Comparison of ENCODE assay signal across 11 cellular contexts in genomic region chr14:104686624-104687517, GRCh38. TPM values are rescaled to one million over a fixed set of nuclear protein-coding genes. Genes with fewer than 3 reads are reported as not detected.
DNase-seq lines count a peak whose midpoint lies in the region; ATAC-seq, FAIRE-seq and TF ChIP-seq lines count a peak whose summit lies in the region.
"Had no signal": no experiment of that assay in that cellular context is flagged by ENCODE, and none has a peak within 500 bp of the region (broad histone marks: within the 10 kb centered on the region; RNA-seq: fewer than 3 reads in every experiment).

No MANE protein-coding gene starts in this region.

- peaks cover 17 to 32% (median 21%) of the 10 kb centered on the region in 3 donors for H3K4me1 Mint-ChIP-seq in IgD-negative memory B cell
- peaks cover 42% of the 10 kb centered on the region for H3K4me1 Mint-ChIP-seq in activated T-helper 1 cell treated with anti-CD3 and anti-CD28 coated beads, Interleukin-12 subunit alpha, Interleukin-12 subunit beta, Interleukin-2, Interleukin-4 antibody, amounts not matched to agents 30 ng/mL and 10 ng/mL and 1 ng/mL, durations not matched to agents 14 hours and 24 hours and 36 hours (ENCODE audit: low read depth)

- no peak for TF ChIP-seq CTCF in kidney (IDR thresholded peaks at IDR 0.05; ENCODE audit: borderline replicate concordance, extremely low read depth, insufficient read depth)

- H3K36me3 Mint-ChIP-seq in IgD-negative memory B cell, result no peaks in the 10 kb centered on the region
- no peaks in the 10 kb centered on the region for H3K36me3 Mint-ChIP-seq in activated T-helper 1 cell treated with anti-CD3 and anti-CD28 coated beads, Interleukin-12 subunit alpha, Interleukin-12 subunit beta, Interleukin-2, Interleukin-4 antibody, amounts not matched to agents 30 ng/mL and 10 ng/mL and 1 ng/mL, durations not matched to agents 14 hours and 24 hours and 36 hours (ENCODE audit: low read depth)

- no peaks in the 10 kb centered on the region for H3K27me3 Mint-ChIP-seq in IgD-negative memory B cell
- peaks cover 4% of the 10 kb centered on the region for H3K27me3 Mint-ChIP-seq in activated T-helper 1 cell treated with anti-CD3 and anti-CD28 coated beads, Interleukin-12 subunit alpha, Interleukin-12 subunit beta, Interleukin-2, Interleukin-4 antibody, amounts not matched to agents 30 ng/mL and 10 ng/mL and 1 ng/mL, durations not matched to agents 14 hours and 24 hours and 36 hours (ENCODE audit: insufficient read depth)

- H3K27ac ChIP-seq in kidney (ENCODE audit: low read depth in 2 of 2, low read length in 2 of 2) (peak overlapping the region; percentile 51 to 80), subcutaneous abdominal adipose tissue (ENCODE audit: low read depth, low read length) (peak overlapping the region; percentile 69)

- H3K27ac Mint-ChIP-seq in IgD-negative memory B cell, result peak overlapping the region in 1 of 3 donors; percentile 72
- peak overlapping the region; percentile 59 for H3K27ac Mint-ChIP-seq in activated T-helper 1 cell treated with anti-CD3 and anti-CD28 coated beads, Interleukin-12 subunit alpha, Interleukin-12 subunit beta, Interleukin-2, Interleukin-4 antibody, amounts not matched to agents 30 ng/mL and 10 ng/mL and 1 ng/mL, durations not matched to agents 14 hours and 24 hours and 36 hours

- peak; percentile 23 for DNase-seq in activated T-helper 1 cell treated with anti-CD3 and anti-CD28 coated beads, Interleukin-12 subunit alpha, Interleukin-12 subunit beta, Interleukin-2, Interleukin-4 antibody, amounts not matched to agents 30 ng/mL and 10 ng/mL and 1 ng/mL, durations not matched to agents 14 hours and 24 hours and 36 hours (ENCODE audit: low spot score)
- DNase-seq in kidney (peak; percentile 84), hippocampal formation (lab: John Stamatoyannopoulos, UW) (no peak)
- DNase-seq: Kasumi-1, NCI-H345 had no signal

- no peak overlapping the region for H3K9ac ChIP-seq in kidney (ENCODE audit: low read length in 2 of 2)
- no peak overlapping the region for H3K9ac ChIP-seq in subcutaneous abdominal adipose tissue (ENCODE audit: low read length in 5 of 5)

- H3K27me3 ChIP-seq in subcutaneous abdominal adipose tissue (ENCODE audit: control insufficient read depth in 5 of 5, insufficient read depth in 4 of 5, low read length in 5 of 5), result no peaks in the 10 kb centered on the region

- H3K4me3 Mint-ChIP-seq in IgD-negative memory B cell, result peak overlapping the region; percentile 0 to 87 (median 50)
- peak overlapping the region; percentile 42 for H3K4me3 Mint-ChIP-seq in activated T-helper 1 cell treated with anti-CD3 and anti-CD28 coated beads, Interleukin-12 subunit alpha, Interleukin-12 subunit beta, Interleukin-2, Interleukin-4 antibody, amounts not matched to agents 30 ng/mL and 10 ng/mL and 1 ng/mL, durations not matched to agents 14 hours and 24 hours and 36 hours

- H3K4me3 ChIP-seq in kidney (ENCODE audit: low read length in 2 of 2), result no peak overlapping the region
- H3K4me3 ChIP-seq in subcutaneous abdominal adipose tissue (ENCODE audit: low read depth in 1 of 5, low read length in 5 of 5), result no peak overlapping the region

- ATAC-seq in GM21529 (IDR thresholded peaks at IDR 0.05; ENCODE audit: unreplicated experiment) (no peak), GM18519 (IDR thresholded peaks at IDR 0.05; ENCODE audit: low FRiP score, unreplicated experiment) (no peak)

- intact Hi-C loops in activated T-helper 1 cell treated with anti-CD3 and anti-CD28 coated beads, Interleukin-12 subunit alpha, Interleukin-12 subunit beta, Interleukin-2, Interleukin-4 antibody, amounts not matched to agents 30 ng/mL and 10 ng/mL and 1 ng/mL, durations not matched to agents 14 hours and 24 hours and 36 hours (cut with micrococcal nuclease), result no loop called here
- intact Hi-C loops in kidney (cut with DNase I), result no loop called here

- H3K36me3 ChIP-seq in kidney (ENCODE audit: control insufficient read depth in 1 of 2, insufficient read depth in 2 of 2, low read length in 2 of 2) (no peaks in the 10 kb centered on the region), subcutaneous abdominal adipose tissue (ENCODE audit: control insufficient read depth in 5 of 5, insufficient read depth in 5 of 5, low read length in 5 of 5) (no peaks in the 10 kb centered on the region)

- H3K9me3 ChIP-seq in kidney (ENCODE audit: control insufficient read depth in 1 of 2, low read length in 2 of 2), result no peaks in the 10 kb centered on the region
- no peaks in the 10 kb centered on the region for H3K9me3 ChIP-seq in subcutaneous abdominal adipose tissue (ENCODE audit: control insufficient read depth in 5 of 5, low read length in 5 of 5)

- no peaks in the 10 kb centered on the region for H3K9me3 Mint-ChIP-seq in IgD-negative memory B cell
- H3K9me3 Mint-ChIP-seq in activated T-helper 1 cell treated with anti-CD3 and anti-CD28 coated beads, Interleukin-12 subunit alpha, Interleukin-12 subunit beta, Interleukin-2, Interleukin-4 antibody, amounts not matched to agents 30 ng/mL and 10 ng/mL and 1 ng/mL, durations not matched to agents 14 hours and 24 hours and 36 hours, result no peaks in the 10 kb centered on the region

- FAIRE-seq in kidney (lab: Jason Lieb, UNC), result no peak
- FAIRE-seq: endometrium, islet of Langerhans had no signal

- peaks cover 22 to 33% of the 10 kb centered on the region in 2 donors for H3K4me1 ChIP-seq in kidney (ENCODE audit: control insufficient read depth in 1 of 2, insufficient read depth in 1 of 2, low read depth in 1 of 2, low read length in 2 of 2)
- H3K4me1 ChIP-seq in subcutaneous abdominal adipose tissue (ENCODE audit: control insufficient read depth in 5 of 5, insufficient read depth in 5 of 5, low read length in 5 of 5), result peaks cover 12 to 57% (median 54%) of the 10 kb centered on the region in 5 donors

RNA-seq across cellular contexts. Expression of gene INF2, which starts 2.5 kb away (rescaled TPM):
- polyA plus RNA-seq in IgD-negative memory B cell (10.8 TPM), kidney (ENCODE audit: insufficient read depth, low read depth, low replicate concordance) (58.5 TPM)
- total RNA-seq in activated T-helper 1 cell treated with anti-CD3 and anti-CD28 coated beads, Interleukin-12 subunit alpha, Interleukin-12 subunit beta, Interleukin-2, Interleukin-4 antibody, amounts not matched to agents 30 ng/mL and 10 ng/mL and 1 ng/mL, durations not matched to agents 14 hours and 24 hours and 36 hours, result 86.6 and 91.6 TPM in 2 replicates
- total RNA-seq in kidney, result 82.7 TPM

RNA-seq across cellular contexts. Expression of gene ADSS1, which starts 37.2 kb away (rescaled TPM):
- polyA plus RNA-seq in IgD-negative memory B cell (not detected), kidney (ENCODE audit: insufficient read depth, low read depth, low replicate concordance) (16.5 TPM)
- 1.1 and 1.2 TPM in 2 replicates for total RNA-seq in activated T-helper 1 cell treated with anti-CD3 and anti-CD28 coated beads, Interleukin-12 subunit alpha, Interleukin-12 subunit beta, Interleukin-2, Interleukin-4 antibody, amounts not matched to agents 30 ng/mL and 10 ng/mL and 1 ng/mL, durations not matched to agents 14 hours and 24 hours and 36 hours
- 7.5 TPM for total RNA-seq in kidney

Comparison
In these comparisons a context has a peak if more than half of its experiments do, and no peak if none do; other contexts are left out.
1. DNase-seq: peak in activated T-helper 1 cell treated with anti-CD3 and anti-CD28 coated beads, Interleukin-12 subunit alpha, Interleukin-12 subunit beta, Interleukin-2, Interleukin-4 antibody, amounts not matched to agents 30 ng/mL and 10 ng/mL and 1 ng/mL, durations not matched to agents 14 hours and 24 hours and 36 hours (single experiment) and kidney (single experiment); none in hippocampal formation (0 of 2).